Comparison of ENCODE assay signal across 14 cellular contexts in genomic region chr2:236663671-236664101, GRCh38.
DNase-seq lines count a peak whose midpoint lies in the region; ATAC-seq and TF ChIP-seq lines count a peak whose summit lies in the region.
"Had no signal": no experiment of that assay in that cellular context is flagged by ENCODE, and none has a peak within 500 bp of the region (broad histone marks: within the 10 kb centered on the region; RNA-seq: fewer than 3 reads in every experiment).

No MANE protein-coding gene starts in this region.

- no peak overlapping the region for H3K27ac ChIP-seq in mesenchymal stem cell (ENCODE audit: low read length, poor library complexity, severe bottlenecking)
- peak overlapping the region; percentile 71 to 88 (median 87) for H3K27ac ChIP-seq in thyroid gland
- H3K27ac ChIP-seq: PC-9, WERI-Rb-1 had no signal

- H2BK15ac ChIP-seq in mesenchymal stem cell (ENCODE audit: low read depth, poor library complexity, severe bottlenecking), result no peak overlapping the region

- DNase-seq in HFFc6, result peak; percentile 44
- peak; percentile 22 to 93 for DNase-seq in cardiac fibroblast (ENCODE audit: low read depth in 2 of 2)
- no peak for DNase-seq in mesenchymal stem cell
- peak; percentile 35 to 44 for DNase-seq in thyroid gland
- DNase-seq in left colon, result no peak
- DNase-seq in islet precursor cell, result no peak
- DNase-seq in 8988T, result no peak
- DNase-seq: glutamatergic neuron; midbrain; NCI-H187; stimulated activated CD4-positive, alpha-beta T cell treated with anti-CD3 and anti-CD28 coated beads, Interleukin-15, amount 100 ng/mL, for 24 hours; WERI-Rb-1 had no signal

- H3K9ac ChIP-seq in mesenchymal stem cell (ENCODE audit: low read length), result peak overlapping the region; percentile 85

- no peak overlapping the region for H3K4ac ChIP-seq in mesenchymal stem cell (ENCODE audit: low read depth in 1 of 2, low read length in 2 of 2)

- no peak overlapping the region for H3K18ac ChIP-seq in mesenchymal stem cell (ENCODE audit: low read depth in 1 of 2, low read length in 2 of 2)

- H2AFZ ChIP-seq in mesenchymal stem cell (ENCODE audit: low read depth, low read length), result no peak overlapping the region
- H2AFZ ChIP-seq: PC-9 had no signal

- intact Hi-C loops in thyroid gland (cut with DNase I), result loop anchor here (10.0 kb wide), 1 partner anchor 89 kb away; no protein-coding TSS in a partner anchor
- intact Hi-C loops in left colon (cut with DNase I, micrococcal nuclease), result no loop called here

- H3K4me3 ChIP-seq in cardiac fibroblast (replicated peaks in 1 of 2; ENCODE audit: low read depth in 2 of 2, low read length in 2 of 2) (no peak overlapping the region), mesenchymal stem cell (ENCODE audit: insufficient read depth in 1 of 2, low read depth in 1 of 2, low read length in 2 of 2) (peak overlapping the region in 1 of 2 experiments; percentile 64), thyroid gland (replicated peaks in 1 of 3) (no peak overlapping the region)
- H3K4me3 ChIP-seq: PC-9 had no signal

- no peak overlapping the region for H2BK12ac ChIP-seq in mesenchymal stem cell (ENCODE audit: low read length in 2 of 2)

- H3K4me3 Mint-ChIP-seq in HFFc6, result peak overlapping the region; percentile 52; the same call in 1 of the 2 replicates

- H3K36me3 ChIP-seq in mesenchymal stem cell (ENCODE audit: control insufficient read depth in 1 of 2, insufficient read depth in 2 of 2, low read depth in 1 of 2, low read length in 2 of 2) (no peaks in the 10 kb centered on the region), thyroid gland (no peaks in the 10 kb centered on the region)
- H3K36me3 ChIP-seq: WERI-Rb-1 had no signal

- H4K8ac ChIP-seq in mesenchymal stem cell (ENCODE audit: low read length), result no peak overlapping the region

- H3K9me3 ChIP-seq in mesenchymal stem cell (ENCODE audit: control insufficient read depth, low read length) (peaks cover 9% of the 10 kb centered on the region), thyroid gland (no peaks in the 10 kb centered on the region)

- no peak overlapping the region for H2BK120ac ChIP-seq in mesenchymal stem cell (ENCODE audit: low read depth, low read length)

- H3K4me2 ChIP-seq in mesenchymal stem cell (ENCODE audit: low read length, poor library complexity, severe bottlenecking), result no peak overlapping the region
- H3K4me2 ChIP-seq: PC-9 had no signal

- H3K36me3 Mint-ChIP-seq in HFFc6 (ENCODE audit: low read depth), result peaks cover 7% of the 10 kb centered on the region

- H3K14ac ChIP-seq in mesenchymal stem cell (ENCODE audit: low read length in 2 of 2), result no peak overlapping the region

- H3K27me3 Mint-ChIP-seq in HFFc6 (ENCODE audit: insufficient read depth), result peaks cover 10% of the 10 kb centered on the region

- H3K4me1 ChIP-seq in mesenchymal stem cell (ENCODE audit: control insufficient read depth, insufficient read depth, low read depth, low read length), result peaks cover 15% of the 10 kb centered on the region
- H3K4me1 ChIP-seq in thyroid gland, result peaks cover 66 to 70% of the 10 kb centered on the region in 2 donors

- peaks cover 38% of the 10 kb centered on the region for H3K4me1 Mint-ChIP-seq in HFFc6 (ENCODE audit: low read depth)

- peak overlapping the region; percentile 41; the same call in 1 of the 2 replicates for H3K27ac Mint-ChIP-seq in HFFc6

- H2BK5ac ChIP-seq in mesenchymal stem cell (ENCODE audit: low read depth, low read length, poor library complexity, severe bottlenecking), result no peak overlapping the region

- no peaks in the 10 kb centered on the region for H3K79me1 ChIP-seq in mesenchymal stem cell (replicated peaks; ENCODE audit: low read length, poor library complexity, severe bottlenecking)

- H2AK5ac ChIP-seq in mesenchymal stem cell (ENCODE audit: low read length, severe bottlenecking), result no peak overlapping the region

- peaks cover 26% of the 10 kb centered on the region for H3K9me3 Mint-ChIP-seq in HFFc6

- H4K91ac ChIP-seq in mesenchymal stem cell (ENCODE audit: low read length), result no peak overlapping the region

- TF ChIP-seq POLR2A in thyroid gland (IDR thresholded peaks at IDR 0.05), result no peak

- no peak overlapping the region for H3K23ac ChIP-seq in mesenchymal stem cell (ENCODE audit: low read length in 2 of 2)

- WGBS in mesenchymal stem cell, result 91% methylated on average over 11 of the region's 11 CpGs
- 46 to 51% methylated on average over 11 of the region's 11 CpGs for WGBS in thyroid gland, 2 donors

- H3K27me3 ChIP-seq in mesenchymal stem cell (ENCODE audit: control insufficient read depth in 1 of 2, insufficient read depth in 1 of 2, low read length in 2 of 2) (no peaks in the 10 kb centered on the region), thyroid gland (no peaks in the 10 kb centered on the region)

- ATAC-seq in left colon (no peak), GM19397 (IDR thresholded peaks at IDR 0.05; ENCODE audit: unreplicated experiment) (no peak)

- TF ChIP-seq CTCF in HFFc6 (IDR thresholded peaks at IDR 0.05), result no peak
- TF ChIP-seq CTCF in cardiac fibroblast (IDR thresholded peaks at IDR 0.05; ENCODE audit: low read depth, low read length), result no peak
- no peak for TF ChIP-seq CTCF in thyroid gland (IDR thresholded peaks at IDR 0.05)

Comparison
In these comparisons a context has a peak if more than half of its experiments do, and no peak if none do; other contexts are left out.
1. DNase-seq: peak in HFFc6 (single experiment), cardiac fibroblast (2 of 2) and thyroid gland (2 of 2); none in mesenchymal stem cell (single experiment), left colon (0 of 2), islet precursor cell (single experiment) and 8988T (single experiment).